Comparison of ENCODE assay signal across 11 cellular contexts in genomic region chr3:158808697-158809096, GRCh38. TPM values are rescaled to one million over a fixed set of nuclear protein-coding genes. Genes with fewer than 3 reads are reported as not detected.
DNase-seq lines count a peak whose midpoint lies in the region; ATAC-seq, FAIRE-seq and TF ChIP-seq lines count a peak whose summit lies in the region.
"Had no signal": no experiment of that assay in that cellular context is flagged by ENCODE, and none has a peak within 500 bp of the region (broad histone marks: within the 10 kb centered on the region; RNA-seq: fewer than 3 reads in every experiment).

No MANE protein-coding gene starts in this region.

- TF ChIP-seq CTCF in keratinocyte (optimal IDR thresholded peaks at IDR 0.05 in 1 of 3, IDR thresholded peaks at IDR 0.05 in 1 of 3, conservative IDR thresholded peaks at IDR 0.05 in 1 of 3; ENCODE audit: extremely low read depth in 1 of 3, insufficient read depth in 2 of 3, low read length in 3 of 3) = no peak

- FAIRE-seq in keratinocyte (lab: Jason Lieb, UNC) = peak; percentile 69

- H2AFZ ChIP-seq in keratinocyte (ENCODE audit: control insufficient read depth, low read length) = no peak overlapping the region

- H3K9me1 ChIP-seq in keratinocyte (ENCODE audit: control insufficient read depth, extremely low read depth, insufficient read depth, low read length) = no peaks in the 10 kb centered on the region

- dilution Hi-C loops in keratinocyte (cut with MboI; ENCODE audit: extremely low pct_ligation_motif_present, low sequenced_read_pairs) = no loop called here

- H3K4me2 ChIP-seq in keratinocyte (ENCODE audit: control insufficient read depth, extremely low read depth, insufficient read depth, low read depth, low read length) = no peak overlapping the region

- DNase-seq in AG20443 (ENCODE audit: low spot score) (peak; percentile 54), HT1080 (ENCODE audit: low read depth) (peak; percentile 98), T1000 (lab: John Stamatoyannopoulos, UW) (peak; percentile 14), keratinocyte (ENCODE audit: low read depth, low spot score) (peak; percentile 54), anterior cingulate cortex (lab: John Stamatoyannopoulos, UW) (no peak), NCI-H2107 treated with DMSO at 0.1 percent for 48 hours (lab: John Stamatoyannopoulos, UW; ENCODE audit: unreplicated experiment) (no peak), nucleus accumbens (lab: John Stamatoyannopoulos, UW) (no peak)
- DNase-seq: amniotic stem cell, NCI-H774 had no signal

- no peaks in the 10 kb centered on the region for H4K20me1 ChIP-seq in keratinocyte (ENCODE audit: control insufficient read depth, extremely low read depth, insufficient read depth, low read length)

- H3K4me3 ChIP-seq in keratinocyte (ENCODE audit: control insufficient read depth in 2 of 3, extremely low read depth in 1 of 3, insufficient read depth in 2 of 3, low read depth in 1 of 3, low read length in 3 of 3) = no peak overlapping the region
- H3K4me3 ChIP-seq: thoracic aorta had no signal

- no peak overlapping the region for H3K27ac ChIP-seq in keratinocyte (ENCODE audit: control insufficient read depth, insufficient read depth, low read length)
- H3K27ac ChIP-seq: thoracic aorta had no signal

- no peak overlapping the region for H3K9ac ChIP-seq in keratinocyte (ENCODE audit: control insufficient read depth, extremely low read depth, insufficient read depth, low read length)

- no peaks in the 10 kb centered on the region for H3K9me3 ChIP-seq in keratinocyte (ENCODE audit: control insufficient read depth, low read depth, low read length)
- H3K9me3 ChIP-seq: thoracic aorta had no signal

- H3K79me2 ChIP-seq in keratinocyte (ENCODE audit: control insufficient read depth, insufficient read depth, low read length) = no peaks in the 10 kb centered on the region

- ATAC-seq in GM18520 (IDR thresholded peaks at IDR 0.05; ENCODE audit: unreplicated experiment) = no peak

- H3K27me3 ChIP-seq in keratinocyte (ENCODE audit: control insufficient read depth, extremely low read depth, insufficient read depth, low read length) = no peaks in the 10 kb centered on the region

- peaks cover 3 to 10% of the 10 kb centered on the region in 2 experiments for H3K36me3 ChIP-seq in keratinocyte (ENCODE audit: control insufficient read depth in 2 of 2, extremely low read depth in 1 of 2, insufficient read depth in 2 of 2, low read length in 2 of 2)

- H3K4me1 ChIP-seq in keratinocyte (ENCODE audit: control insufficient read depth, extremely low read depth, insufficient read depth, low read length) = peaks cover 4% of the 10 kb centered on the region

RNA-seq across cellular contexts. Expression of gene MFSD1, which starts 6.8 kb away (rescaled TPM):
- total RNA-seq in HT1080 (2014; rRNA removed; shearing (Covaris generic)) = 140 and 150 TPM in 2 replicates
- polyA plus RNA-seq in HT1080 (2015; cell fraction: cytosol; rRNA removed) = 133 and 154 TPM in 2 replicates
- 153 and 174 TPM in 2 replicates for polyA plus RNA-seq in HT1080 (2015; cell fraction: nucleus; rRNA removed)
- 36.8 to 52.4 TPM (median 49.8 TPM) in 3 replicates for polyA plus RNA-seq in keratinocyte
- polyA plus RNA-seq in keratinocyte (2011; ENCODE audit: low read depth) = 16.8 TPM
- polyA plus RNA-seq in keratinocyte (2011; cell fraction: cytosol; rRNA removed) = 27.7 and 45.0 TPM in 2 replicates
- polyA plus RNA-seq in keratinocyte (2011; cell fraction: nucleus; rRNA removed) = 52.5 and 76.1 TPM in 2 replicates
- 23.6 and 29.1 TPM in 2 replicates for polyA plus RNA-seq in keratinocyte (2012; ENCODE audit: low replicate concordance)
- 12.1 to 52.1 TPM (median 49.4 TPM) in 3 replicates for polyA minus RNA-seq in keratinocyte
- 31.5 TPM for polyA minus RNA-seq in keratinocyte (2011; cell fraction: cytosol; rRNA and poly(A)+ RNA removed)
- 40.5 and 63.0 TPM in 2 replicates for polyA minus RNA-seq in keratinocyte (2011; cell fraction: nucleus; rRNA and poly(A)+ RNA removed)

Comparison
In these comparisons a context has a peak if more than half of its experiments do, and no peak if none do; other contexts are left out.
1. DNase-seq: peak in AG20443 (single experiment), HT1080 (single experiment), T1000 (single experiment) and keratinocyte (single experiment); none in anterior cingulate cortex (0 of 58), NCI-H2107 treated with DMSO at 0.1 percent for 48 hours (single experiment) and nucleus accumbens (0 of 56).